ENCODE assay signal across 15 cellular contexts in the genomic region with DNA sequence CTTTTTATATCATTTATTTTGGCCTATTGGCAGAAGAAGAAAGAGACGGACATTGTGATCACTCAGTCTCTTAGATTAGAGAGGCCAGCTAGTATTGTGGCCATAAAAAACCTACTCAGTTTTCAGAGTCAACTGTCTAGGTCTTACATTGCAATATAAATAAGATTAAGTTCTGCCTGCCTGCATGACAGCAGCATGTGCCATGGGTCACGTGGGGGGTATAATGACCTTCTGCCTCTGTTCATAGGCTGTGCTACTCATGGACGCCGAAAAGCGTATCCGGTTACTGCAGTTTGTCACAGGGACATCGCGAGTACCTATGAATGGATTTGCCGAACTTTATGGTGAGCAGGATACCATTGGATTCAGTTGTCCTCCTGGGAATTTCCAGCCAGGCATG.
"Had no signal": no experiment of that assay in that cellular context is flagged by ENCODE, and none has a peak within 500 bp of the region (broad histone marks: within the 10 kb centered on the region; RNA-seq: fewer than 3 reads in every experiment).

No MANE protein-coding gene starts in this region.

- H3K4me3 ChIP-seq: ascending aorta, breast epithelium, esophagus muscularis mucosa, right atrium auricular region, thoracic aorta had no signal

- H3K9me3 ChIP-seq: ascending aorta, breast epithelium, esophagus muscularis mucosa, right atrium auricular region, thoracic aorta had no signal

- H3K4me1 ChIP-seq: ascending aorta, breast epithelium, right atrium auricular region had no signal

- ATAC-seq: activated T-cell treated with anti-CD3 and anti-CD28 coated beads, Interleukin-2, amount 50 U/mL, for 72 hours; left colon; stimulated activated memory B cell treated with anti-CD40 and anti-IgM and Interleukin-4, amounts not matched to agents 10 μg/mL and 1 μg/mL and 100 μg/mL, for 72 hours had no signal

- H3K36me3 ChIP-seq: thoracic aorta had no signal

- DNase-seq: activated CD4-positive, alpha-beta T cell treated with anti-CD3 and anti-CD28 coated beads, Interleukin-2, amount 50 U/mL, for 1 hour; activated CD4-positive, CD25-positive, alpha-beta regulatory T cell treated with anti-CD3 and anti-CD28 coated beads, Interleukin-2, amount 50 U/mL, for 72 hours; activated gamma-delta T cell; activated T-cell treated with anti-CD3 and anti-CD28 coated beads, Interleukin-2, amount 50 U/mL, for 72 hours; cerebellar nuclear complex; effector CD8-positive, alpha-beta T cell; left colon; stimulated activated CD4-positive, alpha-beta T cell treated with anti-CD3 and anti-CD28 coated beads, Interleukin-4, amount 100 ng/mL, for 24 hours had no signal

- H3K27ac ChIP-seq: ascending aorta, breast epithelium, right atrium auricular region, thoracic aorta, VCaP had no signal

- H3K27me3 ChIP-seq: ascending aorta, breast epithelium, esophagus muscularis mucosa, right atrium auricular region had no signal
